Comparison of ENCODE assay signal across 8 cellular contexts in the genomic region with DNA sequence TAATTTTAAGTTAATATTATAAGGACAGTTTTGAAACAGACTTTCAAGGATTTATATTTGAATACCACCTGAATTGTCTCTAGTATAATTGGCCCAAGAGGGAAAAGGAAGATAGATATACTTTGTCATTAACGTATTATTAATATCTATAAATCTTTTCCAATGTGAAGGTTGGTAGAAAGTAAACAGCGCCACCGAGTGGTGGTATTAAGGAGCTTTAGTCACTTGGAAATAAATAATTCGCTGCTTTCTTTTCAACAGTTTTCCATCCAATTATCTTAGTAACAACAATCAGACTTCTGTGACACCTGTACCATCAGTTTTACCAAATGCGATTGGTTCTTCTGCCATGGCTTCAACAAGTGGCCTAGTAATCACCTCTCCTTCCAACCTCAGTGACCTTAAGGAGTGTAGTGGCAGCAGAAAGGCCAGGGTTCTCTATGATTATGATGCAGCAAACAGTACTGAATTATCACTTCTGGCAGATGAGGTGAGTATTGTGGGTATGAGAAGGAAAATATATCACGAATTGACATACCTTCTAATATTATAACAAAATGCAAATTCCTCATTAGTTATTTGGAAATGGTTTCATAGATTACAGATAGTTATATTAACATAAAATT. TPM values are rescaled to one million over a fixed set of nuclear protein-coding genes. Genes with fewer than 3 reads are reported as not detected.
A peak's percentile ranks its signal among the peaks of the same experiment; 100 is the strongest.
DNase-seq lines count a peak whose midpoint lies in the region; ATAC-seq, FAIRE-seq and TF ChIP-seq lines count a peak whose summit lies in the region.

No MANE protein-coding gene starts in this region.

- DNase-seq in BE2C = peak; percentile 37
- peak; percentile 46 for DNase-seq in RPMI8226
- DNase-seq in dedifferentiated amniotic fluid mesenchymal stem cell (ENCODE audit: extremely low spot score) = peak; percentile 18
- DNase-seq in naive thymus-derived CD8-positive, alpha-beta T cell = peak in 8 of 10 donors; percentile 11 to 34 (median 24)
- no peak for DNase-seq in GM12892 (ENCODE audit: insufficient read length)
- no peak for DNase-seq in HPDE6-E6E7 (ENCODE audit: extremely low spot score)

- no peaks in the 10 kb centered on the region for H3K27me3 ChIP-seq in BE2C

- H3K9me3 ChIP-seq in BE2C = no peaks in the 10 kb centered on the region

- peaks cover 0 to 5% (median 2%) of the 10 kb centered on the region in 4 donors for H3K4me1 Mint-ChIP-seq in naive thymus-derived CD8-positive, alpha-beta T cell

- no peak for TF ChIP-seq POLR2A in GM12892 (IDR thresholded peaks at IDR 0.05; ENCODE audit: low read depth, low read length)

- TF ChIP-seq CTCF in BE2C (IDR thresholded peaks at IDR 0.05; ENCODE audit: low read depth, low read length) (peak; percentile 49), GM12875 (IDR thresholded peaks at IDR 0.05; ENCODE audit: borderline replicate concordance, insufficient read depth, low read depth, low read length) (peak; percentile 15; the same call in 1 of the 2 replicates)

- H3K4me3 Mint-ChIP-seq in naive thymus-derived CD8-positive, alpha-beta T cell = no peak overlapping the region

- POLR2A ChIA-PET in naive thymus-derived CD8-positive, alpha-beta T cell (lab: Charles Lee) = no interaction called here

- H3K9me3 Mint-ChIP-seq in naive thymus-derived CD8-positive, alpha-beta T cell = no peaks in the 10 kb centered on the region

- ATAC-seq in naive thymus-derived CD8-positive, alpha-beta T cell = no peak
- no peak for ATAC-seq in GM18858 (IDR thresholded peaks at IDR 0.05; ENCODE audit: unreplicated experiment)

- no peaks in the 10 kb centered on the region for H3K4me1 ChIP-seq in BE2C

- H3K27ac Mint-ChIP-seq in naive thymus-derived CD8-positive, alpha-beta T cell = no peak overlapping the region

- H3K36me3 ChIP-seq in BE2C = no peaks in the 10 kb centered on the region

- FAIRE-seq in GM12892 (lab: Jason Lieb, UNC) = no peak

- H3K4me3 ChIP-seq in BE2C (ENCODE audit: low read depth, low read length) (no peak overlapping the region), GM12875 (ENCODE audit: low read depth, low read length) (no peak overlapping the region)

- peaks cover 3 to 35% (median 19%) of the 10 kb centered on the region in 3 donors for H3K36me3 Mint-ChIP-seq in naive thymus-derived CD8-positive, alpha-beta T cell

- H3K27me3 Mint-ChIP-seq in naive thymus-derived CD8-positive, alpha-beta T cell = no peaks in the 10 kb centered on the region

RNA-seq across cellular contexts. Expression of a gene that starts 37.7 kb away (rescaled TPM):
- polyA plus RNA-seq in BE2C (2012; ENCODE audit: insufficient read depth, insufficient read length, low read depth) = 22.0 TPM
- 10 to 100 TPM; 46.1 to 50.0 TPM for total RNA-seq in naive thymus-derived CD8-positive, alpha-beta T cell
- polyA plus RNA-seq in naive thymus-derived CD8-positive, alpha-beta T cell = 10 to 100 TPM; 21.5 to 29.8 (median 26.3) TPM
- 44.3 TPM for polyA plus RNA-seq in GM12892 (2012; ENCODE audit: missing spikeins)

Comparison
In these comparisons a context has a peak if more than half of its experiments do, and no peak if none do; other contexts are left out.
1. DNase-seq: peak in BE2C (single experiment), RPMI8226 (single experiment), dedifferentiated amniotic fluid mesenchymal stem cell (single experiment) and naive thymus-derived CD8-positive, alpha-beta T cell (8 of 10); none in GM12892 (single experiment) and HPDE6-E6E7 (single experiment).